ENCODE assay signal across 28 cellular contexts in the genomic region with DNA sequence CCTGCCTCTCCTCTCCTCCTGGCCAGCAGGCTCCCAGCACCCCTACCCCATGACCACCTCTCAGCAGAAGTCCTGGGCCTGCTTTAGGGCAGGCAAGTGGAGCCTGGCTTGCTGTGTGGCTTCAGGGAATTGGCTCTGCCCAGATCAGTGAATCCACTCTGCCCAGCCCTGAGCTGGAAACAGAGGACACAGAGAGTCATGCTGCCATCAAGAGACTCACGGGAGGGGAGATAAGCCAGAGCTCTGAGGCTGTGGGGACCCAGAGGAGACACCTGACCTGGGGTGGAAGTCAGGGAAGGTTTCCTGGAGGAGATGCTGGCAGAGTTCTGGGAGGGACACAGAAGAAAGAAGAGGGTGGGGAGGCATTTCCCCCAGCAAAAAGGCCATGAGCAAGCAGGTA. TPM values are rescaled to one million over a fixed set of nuclear protein-coding genes. Genes with fewer than 3 reads are reported as not detected.
DNase-seq lines count a peak whose midpoint lies in the region; ATAC-seq, FAIRE-seq and TF ChIP-seq lines count a peak whose summit lies in the region.
"Had no signal": no experiment of that assay in that cellular context is flagged by ENCODE, and none has a peak within 500 bp of the region (broad histone marks: within the 10 kb centered on the region; RNA-seq: fewer than 3 reads in every experiment).

No MANE protein-coding gene starts in this region.

- H4K20me1 ChIP-seq in HepG2 (ENCODE audit: insufficient read depth, low read length) = peaks cover 3% of the 10 kb centered on the region; the same call in 1 of the 2 replicates

- ATAC-seq in HepG2 = no peak
- no peak for ATAC-seq in right lobe of liver
- ATAC-seq: activated CD4-positive, alpha-beta T cell treated with anti-CD3 and anti-CD28 coated beads for 36 hours; activated CD8-positive, alpha-beta T cell treated with anti-CD3 and anti-CD28 coated beads, Interleukin-2, amount 10 ng/mL, durations not matched to agents 7 days and 5 days had no signal

- CTCF ChIA-PET in HepG2 (lab: Yijun Ruan, JAX; ENCODE audit: low intra/inter-chr PET ratio, low total read pairs) = no interaction called here

- H3K4me2 ChIP-seq in HepG2 (ENCODE audit: low read depth, low read length) = peak overlapping the region; percentile 35; the same call in 1 of the 2 replicates

- no peak for TF ChIP-seq EP300 in HepG2 (IDR thresholded peaks at IDR 0.05; ENCODE audit: low read depth in 2 of 2, low read length in 2 of 2)
- no peak for TF ChIP-seq EP300 in HepG2 (CRISPR knock-in tag; IDR thresholded peaks at IDR 0.05; ENCODE audit: borderline replicate concordance)

- no peak for TF ChIP-seq CTCF in HepG2 (CRISPR knock-in tag; IDR thresholded peaks at IDR 0.05)
- TF ChIP-seq CTCF in right lobe of liver (IDR thresholded peaks at IDR 0.05) = no peak
- TF ChIP-seq CTCF in lower leg skin (IDR thresholded peaks at IDR 0.05) = no peak

- H3K27me3 ChIP-seq in HepG2 (ENCODE audit: control insufficient read depth in 1 of 2, insufficient read depth in 2 of 2, low read length in 2 of 2) = peaks cover 23 to 87% of the 10 kb centered on the region in 2 experiments
- no peaks in the 10 kb centered on the region for H3K27me3 ChIP-seq in right lobe of liver
- H3K27me3 ChIP-seq: uterus had no signal

- H3K9me3 ChIP-seq in HepG2 (ENCODE audit: low read length) (no peaks in the 10 kb centered on the region), right lobe of liver (no peaks in the 10 kb centered on the region), mesodermal cell (ENCODE audit: control insufficient read depth, low read length) (no peaks in the 10 kb centered on the region)
- H3K9me3 ChIP-seq: sigmoid colon, thoracic aorta, uterus had no signal

- H3K9ac ChIP-seq in HepG2 (ENCODE audit: insufficient read depth, low read depth, low read length) = no peak overlapping the region

- no peak overlapping the region for H3K27ac ChIP-seq in HepG2 (ENCODE audit: extremely low read length, insufficient read depth, low read length)
- H3K27ac ChIP-seq in right lobe of liver = no peak overlapping the region
- H3K27ac ChIP-seq in mesodermal cell (ENCODE audit: low read depth, low read length, severe bottlenecking) = peak overlapping the region; percentile 87
- H3K27ac ChIP-seq: sigmoid colon, thoracic aorta, uterus had no signal

- H3K4me3 ChIP-seq in HepG2 (replicated peaks in 1 of 3; ENCODE audit: insufficient read depth in 1 of 3, low read depth in 2 of 3, low read length in 3 of 3) = no peak overlapping the region; a peak in 1 of 6 replicates
- no peak overlapping the region for H3K4me3 ChIP-seq in right lobe of liver
- no peak overlapping the region for H3K4me3 ChIP-seq in mesodermal cell (ENCODE audit: extremely low read depth, insufficient read depth, low read length, poor library complexity, severe bottlenecking)
- H3K4me3 ChIP-seq in lower leg skin (ENCODE audit: low read depth, poor library complexity, severe bottlenecking) = no peak overlapping the region
- H3K4me3 ChIP-seq: sigmoid colon, thoracic aorta, uterus had no signal

- no peak overlapping the region for H2AFZ ChIP-seq in HepG2 (ENCODE audit: low read length)

- intact Hi-C loops in HepG2 (cut with micrococcal nuclease; ENCODE audit: unreplicated experiment) = no loop called here
- intact Hi-C loops in right lobe of liver (cut with DNase I) = no loop called here
- intact Hi-C loops in lower leg skin (cut with DNase I; ENCODE audit: low total_unique reads) = loop anchor here (5.0 kb wide), 1 partner anchor 197 kb away; no protein-coding TSS in a partner anchor

- H3K4me1 ChIP-seq in HepG2 (ENCODE audit: insufficient read depth, low read length) = peaks cover 15% of the 10 kb centered on the region
- no peaks in the 10 kb centered on the region for H3K4me1 ChIP-seq in right lobe of liver
- peaks cover 68% of the 10 kb centered on the region for H3K4me1 ChIP-seq in mesodermal cell (ENCODE audit: control insufficient read depth, insufficient read depth, low read length, poor library complexity, severe bottlenecking)
- H3K4me1 ChIP-seq: sigmoid colon, uterus had no signal

- DNase-seq in HepG2 (ENCODE audit: low spot score) (no peak), right lobe of liver (no peak), astrocyte of the hippocampus (ENCODE audit: low read depth, low spot score) (peak; percentile 23), erythroblast (lab: John Stamatoyannopoulos, UW) (no peak), lower leg skin (ENCODE audit: low spot score in 2 of 2) (no peak), D341Med (ENCODE audit: low spot score) (no peak)
- DNase-seq in stimulated activated CD4-positive, alpha-beta T cell treated with anti-CD3 and anti-CD28 coated beads, Interleukin-1b, Interleukin-23, amount 100 ng/mL, for 48 hours = no peak
- DNase-seq: activated CD4-positive, alpha-beta T cell treated with anti-CD3 and anti-CD28 coated beads for 36 hours; activated CD8-positive, alpha-beta T cell treated with anti-CD3 and anti-CD28 coated beads, Interleukin-2, amount 10 ng/mL, durations not matched to agents 7 days and 5 days; activated gamma-delta T cell; AML-193; CD8-positive, alpha-beta memory T cell; DND-41; head of caudate nucleus; Karpas-422; MV-4-11; NCI-H1436 treated with DMSO at 0.1 percent for 48 hours; NCI-H2107; sigmoid colon; stimulated activated CD4-positive, alpha-beta T cell treated with anti-CD3 and anti-CD28 coated beads, Interleukin-15, amount 100 ng/mL, for 24 hours; T-helper 2 cell; uterus had no signal

- no TSS peak for BruUV-seq in HepG2 (replicated peaks; lab: Mats Ljungman, UMichigan)

- in situ Hi-C loops in HepG2 (cut with HindIII; ENCODE audit: extremely low pct_ligation_motif_present, low pct_unique_long_range_greater_than_20kb) = loop anchor here (5.0 kb wide), 1 partner anchor 197 kb away; no protein-coding TSS in a partner anchor

- no peaks in the 10 kb centered on the region for H3K36me3 ChIP-seq in HepG2 (replicated peaks in 1 of 2; ENCODE audit: control insufficient read depth in 1 of 2, insufficient read depth in 2 of 2, low read length in 2 of 2)
- no peaks in the 10 kb centered on the region for H3K36me3 ChIP-seq in right lobe of liver
- H3K36me3 ChIP-seq in mesodermal cell (ENCODE audit: control insufficient read depth, insufficient read depth, low read length) = no peaks in the 10 kb centered on the region
- H3K36me3 ChIP-seq: sigmoid colon, thoracic aorta, uterus had no signal

- no peaks in the 10 kb centered on the region for H3K79me2 ChIP-seq in HepG2 (ENCODE audit: insufficient read depth, low read length)

- no peak for TF ChIP-seq RAD21 in HepG2 (CRISPR knock-in tag; IDR thresholded peaks at IDR 0.05)

- no peak for FAIRE-seq in HepG2 (lab: Jason Lieb, UNC)
- FAIRE-seq: A204.1 had no signal

- POLR2A ChIA-PET in HepG2 (lab: Yijun Ruan, JAX) = no interaction called here

- WGBS in HepG2 (ENCODE audit: low lambda C conversion rate) = 0% methylated on average over 1 of the region's 1 CpG
- WGBS in right lobe of liver (ENCODE audit: insufficient coverage, low coverage, low lambda C conversion rate, missing lambda C conversion rate) = 33% methylated on average over 1 of the region's 1 CpG
- WGBS in mesodermal cell (ENCODE audit: insufficient coverage in 2 of 2), 2 experiments = 73 to 75% methylated on average over 1 of the region's 1 CpG
- WGBS in lower leg skin, 2 donors = 65 to 82% methylated on average over 1 of the region's 1 CpG

- TF ChIP-seq POLR2A in HepG2 (IDR thresholded peaks at IDR 0.05; ENCODE audit: insufficient read depth in 1 of 2, low read depth in 2 of 2, low read length in 2 of 2) (no peak), right lobe of liver (IDR thresholded peaks at IDR 0.05) (no peak), erythroblast (IDR thresholded peaks at IDR 0.05; ENCODE audit: low read length) (no peak), lower leg skin (IDR thresholded peaks at IDR 0.05) (no peak)

TF ChIP-seq in HepG2, 621 proteins besides CTCF, POLR2A, EP300 and RAD21 (continues in another document):
- TF ChIP-seq ZNF557 (CRISPR knock-in tag; IDR thresholded peaks at IDR 0.05) (no peak), SIN3B (IDR thresholded peaks at IDR 0.05; ENCODE audit: low read length) (no peak), MAFK (conservative IDR thresholded peaks at IDR 0.05 in 1 of 2, IDR thresholded peaks at IDR 0.05 in 1 of 2; ENCODE audit: low read length in 2 of 2) (no peak), ZNF263 (CRISPR knock-in tag; IDR thresholded peaks at IDR 0.05) (no peak), RARA (CRISPR knock-in tag; IDR thresholded peaks at IDR 0.05) (no peak)

RNA-seq across cellular contexts. Expression of gene GLIS1, which starts 54.2 kb away (rescaled TPM):
- total RNA-seq in HepG2 (2016; rRNA removed; fragmentation: Illumina TruSeq; extraction: Trizol) = not detected in 2 replicates
- not detected in 2 replicates for total RNA-seq in HepG2 (2016; cell fraction: cytosol; rRNA removed; fragmentation: Illumina TruSeq; extraction: Trizol; ENCODE audit: low read depth)
- total RNA-seq in HepG2 (2016; cell fraction: insoluble cytoplasmic fraction; rRNA removed; fragmentation: Illumina TruSeq; extraction: Trizol) = not detected in 2 replicates
- not detected in 2 replicates for total RNA-seq in HepG2 (2016; cell fraction: membrane; rRNA removed; fragmentation: Illumina TruSeq; extraction: Trizol)
- not detected in 2 replicates for total RNA-seq in HepG2 (2016; cell fraction: nucleus; rRNA removed; fragmentation: Illumina TruSeq; extraction: Trizol)
- polyA plus RNA-seq in HepG2 (2011; rRNA removed) = 0.03 TPM in 1 of 2 replicates, not detected in the other
- polyA plus RNA-seq in HepG2 (2011; cell fraction: cytosol; rRNA removed) = not detected in 2 replicates
- polyA plus RNA-seq in HepG2 (2011; cell fraction: nucleus; rRNA removed) = 0.10 TPM in 1 of 2 replicates, not detected in the other
- 0.04 TPM in 1 of 2 replicates, not detected in the other for polyA plus RNA-seq in HepG2 (2012)
- polyA plus RNA-seq in HepG2 (2016; cell fraction: cytosol; fragmentation: Illumina TruSeq; extraction: Trizol; ENCODE audit: low read depth) = not detected in 2 replicates
- not detected in 2 replicates for polyA plus RNA-seq in HepG2 (2016; cell fraction: insoluble cytoplasmic fraction; fragmentation: Illumina TruSeq; extraction: Trizol; ENCODE audit: low read depth)
- polyA plus RNA-seq in HepG2 (2016; cell fraction: membrane; fragmentation: Illumina TruSeq; extraction: Trizol; ENCODE audit: low read depth) = not detected in 2 replicates
- not detected in 2 replicates for polyA plus RNA-seq in HepG2 (2016; cell fraction: nucleus; fragmentation: Illumina TruSeq; extraction: Trizol; ENCODE audit: insufficient read depth, low read depth)
- not detected in 2 replicates for polyA minus RNA-seq in HepG2 (2011; rRNA and poly(A)+ RNA removed; ENCODE audit: low replicate concordance)
- polyA minus RNA-seq in HepG2 (2011; cell fraction: cytosol; rRNA and poly(A)+ RNA removed) = not detected in 2 replicates
- polyA minus RNA-seq in HepG2 (2011; cell fraction: nucleus; rRNA and poly(A)+ RNA removed) = not detected in 2 replicates
- not detected for total RNA-seq in right lobe of liver
- 1.00 TPM for polyA plus RNA-seq in mesodermal cell (2013, experiment 1 of 2)
- 0.81 TPM for polyA plus RNA-seq in mesodermal cell (2013, experiment 2 of 2)
- total RNA-seq in lower leg skin = 1 to 10 TPM in 3 of 4 donors, under 1 TPM in 1; 0.63 to 2.4 (median 1.0) TPM
- total RNA-seq: activated CD4-positive, alpha-beta T cell treated with anti-CD3 and anti-CD28 coated beads for 36 hours; activated CD8-positive, alpha-beta T cell treated with anti-CD3 and anti-CD28 coated beads, Interleukin-2, amount 10 ng/mL, durations not matched to agents 7 days and 5 days; CD8-positive, alpha-beta memory T cell; lung microvascular endothelial cell; OCI-LY7; progenitor cell of endocrine pancreas had no signal
